23 cellular contexts compared by ENCODE assay signal in genomic region chr5:53674114-53674513, GRCh38.
DNase-seq lines count a peak whose midpoint lies in the region; TF ChIP-seq lines count a peak whose summit lies in the region.
"Had no signal": no experiment of that assay in that cellular context is flagged by ENCODE, and none has a peak within 500 bp of the region (broad histone marks: within the 10 kb centered on the region; RNA-seq: fewer than 3 reads in every experiment).

No MANE protein-coding gene starts in this region.

- no peaks in the 10 kb centered on the region for H3K79me1 ChIP-seq in trophoblast cell (ENCODE audit: low read length)

- TF ChIP-seq POLR2A in breast epithelium (IDR thresholded peaks at IDR 0.05): no peak

- H2BK120ac ChIP-seq in trophoblast cell (ENCODE audit: insufficient read depth, low read length, poor library complexity): no peak overlapping the region

- H3K14ac ChIP-seq in trophoblast cell (ENCODE audit: low read length): no peak overlapping the region

- peak overlapping the region; percentile 14 for H2BK5ac ChIP-seq in trophoblast cell (ENCODE audit: low read depth, low read length, poor library complexity)

- no peak overlapping the region for H3K4me3 Mint-ChIP-seq in MCF 10A (ENCODE audit: unreplicated experiment)
- H3K4me3 Mint-ChIP-seq: CD14-positive monocyte; CD4-positive, alpha-beta T cell; CD8-positive, alpha-beta memory T cell; GM23338; H9; HFFc6 had no signal

- DNase-seq in MCF 10A (ENCODE audit: unreplicated experiment) (no peak), breast epithelium (ENCODE audit: low spot score in 2 of 2) (no peak), epithelial cell of esophagus (ENCODE audit: low read depth) (peak; percentile 12), trophoblast cell (peak; percentile 56 to 83), smooth muscle cell (lab: John Stamatoyannopoulos, UW; ENCODE audit: unreplicated experiment) (no peak)
- no peak for DNase-seq in NK-92 treated with Interleukin-12 subunit alpha and Interleukin-12 subunit beta, amount 100 ng/mL, for 24 hours (lab: John Stamatoyannopoulos, UW)
- DNase-seq: 8988T; ACHN; AML-193; BE2C; CD4-positive, alpha-beta T cell; CD8-positive, alpha-beta memory T cell; DMS 273 treated with DMSO at 0.1 percent for 48 hours; DMS79; EL; GDM1; H9; HFFc6 had no signal

- no peak overlapping the region for H3K4me2 ChIP-seq in trophoblast cell (ENCODE audit: low read length)
- H3K4me2 ChIP-seq in smooth muscle cell: no peak overlapping the region
- H3K4me2 ChIP-seq: A549; BLaER1 treated with 17β-estradiol and CSF1 and Interleukin-3, amounts not matched to agents 10 nM and 100 nM; GM23338 had no signal

- peaks cover 4% of the 10 kb centered on the region for H3K4me1 Mint-ChIP-seq in MCF 10A (ENCODE audit: insufficient read depth, unreplicated experiment)

- no peak overlapping the region for H4K12ac ChIP-seq in trophoblast cell (ENCODE audit: low read depth, low read length)

- no peak overlapping the region for H3K27ac ChIP-seq in breast epithelium
- H3K27ac ChIP-seq in trophoblast cell (ENCODE audit: low read depth, low read length): no peak overlapping the region
- no peak overlapping the region for H3K27ac ChIP-seq in smooth muscle cell (ENCODE audit: low read depth)
- H3K27ac ChIP-seq: A549; BLaER1 treated with 17β-estradiol and CSF1 and Interleukin-3, amounts not matched to agents 10 nM and 100 nM had no signal

- no peaks in the 10 kb centered on the region for H3K9me3 ChIP-seq in breast epithelium
- H3K9me3 ChIP-seq in trophoblast cell (ENCODE audit: insufficient read depth, low read depth, low read length): no peaks in the 10 kb centered on the region
- no peaks in the 10 kb centered on the region for H3K9me3 ChIP-seq in smooth muscle cell (replicated peaks; ENCODE audit: low read depth)
- H3K9me3 ChIP-seq: A549; BE2C; BLaER1 treated with 17β-estradiol and CSF1 and Interleukin-3, amounts not matched to agents 10 nM and 100 nM had no signal

- H3K4me3 ChIP-seq in breast epithelium (no peak overlapping the region), epithelial cell of esophagus (ENCODE audit: low read length) (no peak overlapping the region), trophoblast cell (ENCODE audit: low read depth, low read length) (no peak overlapping the region), smooth muscle cell (no peak overlapping the region)
- H3K4me3 ChIP-seq: A549; BLaER1 treated with 17β-estradiol and CSF1 and Interleukin-3, amounts not matched to agents 10 nM and 100 nM; GM12878; GM23338 had no signal

- no peak overlapping the region for H3K4ac ChIP-seq in trophoblast cell (ENCODE audit: low read depth, low read length)

- H4K8ac ChIP-seq in trophoblast cell (ENCODE audit: low read depth, low read length): no peak overlapping the region

- no peaks in the 10 kb centered on the region for H3K9me3 Mint-ChIP-seq in MCF 10A (ENCODE audit: unreplicated experiment)
- H3K9me3 Mint-ChIP-seq: CD14-positive monocyte, GM23338, H9, HFFc6 had no signal

- H2AFZ ChIP-seq in trophoblast cell (ENCODE audit: insufficient read depth, low read length, poor library complexity) (no peak overlapping the region), smooth muscle cell (ENCODE audit: low read depth) (no peak overlapping the region)
- H2AFZ ChIP-seq: GM23338 had no signal

- no peaks in the 10 kb centered on the region for H3F3A ChIP-seq in smooth muscle cell (ENCODE audit: low read depth)

- H3K36me3 ChIP-seq in breast epithelium: no peaks in the 10 kb centered on the region
- no peaks in the 10 kb centered on the region for H3K36me3 ChIP-seq in trophoblast cell (ENCODE audit: control insufficient read depth in 1 of 2, insufficient read depth in 2 of 2, low read length in 2 of 2)
- H3K36me3 ChIP-seq in smooth muscle cell (ENCODE audit: low read depth): no peaks in the 10 kb centered on the region
- H3K36me3 ChIP-seq: BE2C had no signal

- CTCF ChIA-PET in MCF 10A (lab: Yijun Ruan, JAX): no interaction called here

- no peak overlapping the region for H3K18ac ChIP-seq in trophoblast cell (ENCODE audit: low read length)

- POLR2A ChIA-PET in MCF 10A (lab: Yijun Ruan, JAX): no interaction called here

- no peak overlapping the region for H3K23ac ChIP-seq in trophoblast cell (ENCODE audit: low read length)

- H4K20me1 ChIP-seq in smooth muscle cell (ENCODE audit: low read depth): no peaks in the 10 kb centered on the region
- H4K20me1 ChIP-seq: BLaER1 treated with 17β-estradiol and CSF1 and Interleukin-3, amounts not matched to agents 10 nM and 100 nM had no signal

- no peaks in the 10 kb centered on the region for H3K4me1 ChIP-seq in breast epithelium
- no peaks in the 10 kb centered on the region for H3K4me1 ChIP-seq in trophoblast cell (ENCODE audit: control insufficient read depth in 1 of 2, insufficient read depth in 2 of 2, low read length in 2 of 2)
- no peaks in the 10 kb centered on the region for H3K4me1 ChIP-seq in smooth muscle cell (ENCODE audit: low read depth)
- H3K4me1 ChIP-seq: A549, BE2C had no signal

- H3K27me3 Mint-ChIP-seq in MCF 10A (ENCODE audit: insufficient read depth, unreplicated experiment): no peaks in the 10 kb centered on the region
- H3K27me3 Mint-ChIP-seq: CD4-positive, alpha-beta T cell; CD8-positive, alpha-beta memory T cell had no signal

- H3K27me3 ChIP-seq in breast epithelium (no peaks in the 10 kb centered on the region), trophoblast cell (ENCODE audit: insufficient read depth, low read length) (no peaks in the 10 kb centered on the region), smooth muscle cell (ENCODE audit: low read depth) (no peaks in the 10 kb centered on the region)
- H3K27me3 ChIP-seq: BE2C; BLaER1 treated with 17β-estradiol and CSF1 and Interleukin-3, amounts not matched to agents 10 nM and 100 nM had no signal

- WGBS in trophoblast cell (ENCODE audit: extremely low coverage, insufficient coverage, insufficient read length): no CpG with 5 or more reads among the region's 2 CpGs
- 90% methylated on average over 2 of the region's 2 CpGs for WGBS in smooth muscle cell (ENCODE audit: low lambda C conversion rate)

- H3K9ac ChIP-seq in trophoblast cell (ENCODE audit: low read length) (no peak overlapping the region), smooth muscle cell (ENCODE audit: low read depth) (no peak overlapping the region)
- H3K9ac ChIP-seq: BLaER1 treated with 17β-estradiol and CSF1 and Interleukin-3, amounts not matched to agents 10 nM and 100 nM had no signal

- no peak for TF ChIP-seq CTCF in MCF 10A (IDR thresholded peaks at IDR 0.05; ENCODE audit: unreplicated experiment)
- TF ChIP-seq CTCF in breast epithelium (IDR thresholded peaks at IDR 0.05): no peak
- no peak for TF ChIP-seq CTCF in epithelial cell of esophagus (IDR thresholded peaks at IDR 0.05; ENCODE audit: insufficient read depth, low read depth, low read length, missing control alignments)
- no peak for TF ChIP-seq CTCF in smooth muscle cell (IDR thresholded peaks at IDR 0.05; ENCODE audit: borderline replicate concordance, insufficient read depth, poor library complexity, severe bottlenecking)

- peak overlapping the region; percentile 49 for H3K27ac Mint-ChIP-seq in MCF 10A (ENCODE audit: low read depth, unreplicated experiment)
- H3K27ac Mint-ChIP-seq: CD4-positive, alpha-beta T cell; CD8-positive, alpha-beta memory T cell; GM23338; H9; HFFc6 had no signal

- H4K91ac ChIP-seq in trophoblast cell (ENCODE audit: low read depth, low read length): no peak overlapping the region

- H2AK5ac ChIP-seq in trophoblast cell (ENCODE audit: low read length): no peak overlapping the region

- peaks cover 35% of the 10 kb centered on the region for H3K36me3 Mint-ChIP-seq in MCF 10A (ENCODE audit: insufficient read depth, unreplicated experiment)

- BruUV-seq in MCF 10A (replicated peaks; lab: Mats Ljungman, UMichigan): no TSS peak

- H2BK12ac ChIP-seq in trophoblast cell (ENCODE audit: low read length): no peak overlapping the region

- intact Hi-C loops in MCF 10A (cut with micrococcal nuclease) (no loop called here), breast epithelium (cut with DNase I; ENCODE audit: low total_unique reads) (no loop called here)

- H3K79me2 ChIP-seq in trophoblast cell (ENCODE audit: control insufficient read depth, insufficient read depth, low read length, poor library complexity) (no peaks in the 10 kb centered on the region), smooth muscle cell (ENCODE audit: low read depth) (no peaks in the 10 kb centered on the region)

Comparison
In these comparisons a context has a peak if more than half of its experiments do, and no peak if none do; other contexts are left out.
1. DNase-seq: peak in epithelial cell of esophagus (single experiment) and trophoblast cell (2 of 2); none in MCF 10A (single experiment), breast epithelium (0 of 2), smooth muscle cell (single experiment) and NK-92 treated with Interleukin-12 subunit alpha and Interleukin-12 subunit beta, amount 100 ng/mL, for 24 hours (single experiment).